22 cellular contexts compared by ENCODE assay signal in the genomic region with DNA sequence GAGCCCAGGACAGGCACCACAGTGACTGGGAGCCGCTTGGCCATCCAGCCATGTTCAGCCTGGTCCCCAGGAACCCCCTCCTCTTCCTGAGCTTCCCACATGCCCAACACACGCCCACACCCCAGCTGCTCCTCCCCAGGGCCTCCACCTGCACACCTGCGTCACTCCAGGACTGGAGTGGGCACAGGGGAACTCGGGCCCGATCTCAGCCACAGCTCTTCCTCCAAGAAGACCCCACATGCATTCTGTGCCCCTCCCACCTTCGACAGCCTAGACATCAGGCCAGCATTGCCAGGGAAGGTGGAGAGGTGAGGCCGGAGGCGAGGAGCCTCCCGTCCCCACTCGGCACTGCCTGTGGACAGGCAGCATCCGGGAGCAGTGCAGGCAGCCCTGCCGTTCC. TPM values are rescaled to one million over a fixed set of nuclear protein-coding genes. Genes with fewer than 3 reads are reported as not detected.
"Had no signal": no experiment of that assay in that cellular context is flagged by ENCODE, and none has a peak within 500 bp of the region (broad histone marks: within the 10 kb centered on the region; RNA-seq: fewer than 3 reads in every experiment).

No MANE protein-coding gene starts in this region.

- H3K36me3 Mint-ChIP-seq: mesothelial cell of epicardium had no signal

- H3K27me3 ChIP-seq: colonic mucosa, dorsolateral prefrontal cortex, hepatocyte, left lung, pancreas, right atrium auricular region, tibial artery had no signal

- H3K4me3 ChIP-seq: colonic mucosa, dorsolateral prefrontal cortex, hepatocyte, left lung, lung, pancreas, psoas muscle, right atrium auricular region, tibial artery had no signal

- H3K27ac ChIP-seq: colonic mucosa, hepatocyte, left lung, pancreas, psoas muscle, right atrium auricular region, tibial artery, VCaP had no signal

- H3K4me1 Mint-ChIP-seq: activated naive CD8-positive, alpha-beta T cell treated with anti-CD3 and anti-CD28 coated beads for 36 hours; activated T-helper 17 cell treated with anti-CD3 and anti-CD28 coated beads, Interleukin-2, amount 50 U/mL, for 72 hours had no signal

- H3K27me3 Mint-ChIP-seq: activated naive CD8-positive, alpha-beta T cell treated with anti-CD3 and anti-CD28 coated beads for 36 hours; activated T-helper 17 cell treated with anti-CD3 and anti-CD28 coated beads, Interleukin-2, amount 50 U/mL, for 72 hours; effector memory CD8-positive, alpha-beta T cell; naive thymus-derived CD8-positive, alpha-beta T cell; stimulated activated naive CD8-positive, alpha-beta T cell treated with anti-CD3 and anti-CD28 coated beads, Interleukin-15, Interleukin-2, amounts not matched to agents 100 ng/mL and 50 ng/mL, for 24 hours had no signal

- H3K9me3 Mint-ChIP-seq: activated naive CD8-positive, alpha-beta T cell treated with anti-CD3 and anti-CD28 coated beads for 36 hours; activated T-helper 17 cell treated with anti-CD3 and anti-CD28 coated beads, Interleukin-2, amount 50 U/mL, for 72 hours; effector memory CD8-positive, alpha-beta T cell; mesothelial cell of epicardium; naive thymus-derived CD8-positive, alpha-beta T cell; stimulated activated naive CD8-positive, alpha-beta T cell treated with anti-CD3 and anti-CD28 coated beads, Interleukin-15, Interleukin-2, amounts not matched to agents 100 ng/mL and 50 ng/mL, for 24 hours had no signal

- H3K36me3 ChIP-seq: colonic mucosa, pancreas had no signal

- H3K27ac Mint-ChIP-seq: activated naive CD8-positive, alpha-beta T cell treated with anti-CD3 and anti-CD28 coated beads for 36 hours; activated T-helper 17 cell treated with anti-CD3 and anti-CD28 coated beads, Interleukin-2, amount 50 U/mL, for 72 hours; mesothelial cell of epicardium; stimulated activated naive CD8-positive, alpha-beta T cell treated with anti-CD3 and anti-CD28 coated beads, Interleukin-15, Interleukin-2, amounts not matched to agents 100 ng/mL and 50 ng/mL, for 24 hours had no signal

- H3K4me1 ChIP-seq: colonic mucosa, pancreas, psoas muscle had no signal

- DNase-seq: activated naive CD8-positive, alpha-beta T cell treated with anti-CD3 and anti-CD28 coated beads for 36 hours; activated T-cell treated with anti-CD3 and anti-CD28 coated beads, Interleukin-2, amount 50 U/mL, for 1 hour; colonic mucosa; dorsolateral prefrontal cortex; effector memory CD8-positive, alpha-beta T cell; glutamatergic neuron; kidney glomerular epithelial cell; naive thymus-derived CD8-positive, alpha-beta T cell; psoas muscle; stimulated activated CD4-positive, alpha-beta T cell treated with anti-CD3 and anti-CD28 coated beads, Interleukin-4, amount 100 ng/mL, for 24 hours; substantia nigra; tibial artery had no signal

- H3K4me2 ChIP-seq: hepatocyte had no signal

- H3K9me3 ChIP-seq: colonic mucosa, left lung, pancreas, psoas muscle, right atrium auricular region, tibial artery had no signal

- H3K4me3 Mint-ChIP-seq: activated naive CD8-positive, alpha-beta T cell treated with anti-CD3 and anti-CD28 coated beads for 36 hours; activated T-helper 17 cell treated with anti-CD3 and anti-CD28 coated beads, Interleukin-2, amount 50 U/mL, for 72 hours; mesothelial cell of epicardium; naive thymus-derived CD8-positive, alpha-beta T cell; stimulated activated naive CD8-positive, alpha-beta T cell treated with anti-CD3 and anti-CD28 coated beads, Interleukin-15, Interleukin-2, amounts not matched to agents 100 ng/mL and 50 ng/mL, for 24 hours had no signal

RNA-seq across cellular contexts. Expression of a gene that starts 6.0 kb away (rescaled TPM):
- total RNA-seq: T-helper 2 cell treated with Interferon-gamma antibody and Interleukin-4, amounts not matched to agents 100 ng/mL and 5 ng/mL, for 36 hours had no signal

RNA-seq across cellular contexts. Expression of a gene that starts 49.7 kb away (rescaled TPM):
- polyA plus RNA-seq: naive thymus-derived CD8-positive, alpha-beta T cell had no signal
